7 cellular contexts compared by ENCODE assay signal in genomic region chr16:15378194-15378593, GRCh38. TPM values are rescaled to one million over a fixed set of nuclear protein-coding genes. Genes with fewer than 3 reads are reported as not detected.
DNase-seq lines count a peak whose midpoint lies in the region; ATAC-seq and TF ChIP-seq lines count a peak whose summit lies in the region.
"Not testable (repeated sequence)": the region's sequence is repeated elsewhere in the genome, so short reads cannot be mapped to it uniquely, and the experiment has no call there.

Gene NPIPA5 (minus strand): TSS chr16:15378294. CDS start chr16:15378294, 0 bp downstream.

- not testable (repeated sequence) for H3K4me1 Mint-ChIP-seq in Calu3 (ENCODE audit: low read depth, unreplicated experiment); activated CD4-positive, alpha-beta memory T cell treated with anti-CD3 and anti-CD28 coated beads, Interleukin-2, amount 10 ng/mL, durations not matched to agents 7 days and 5 days; mesothelial cell of epicardium

- H3K9me3 Mint-ChIP-seq in Calu3 (ENCODE audit: low read depth, unreplicated experiment); activated CD4-positive, alpha-beta memory T cell treated with anti-CD3 and anti-CD28 coated beads, Interleukin-2, amount 10 ng/mL, durations not matched to agents 7 days and 5 days; mesothelial cell of epicardium: not testable (repeated sequence)

- ATAC-seq in foreskin keratinocyte, sciatic nerve: not testable (repeated sequence)

- H3K27me3 Mint-ChIP-seq in Calu3 (ENCODE audit: unreplicated experiment); activated CD4-positive, alpha-beta memory T cell treated with anti-CD3 and anti-CD28 coated beads, Interleukin-2, amount 10 ng/mL, durations not matched to agents 7 days and 5 days; mesothelial cell of epicardium (ENCODE audit: low read depth): not testable (repeated sequence)

- not testable (repeated sequence) for H3K4me3 ChIP-seq in adrenal gland

- not testable (repeated sequence) for H3K27ac ChIP-seq in adrenal gland, foreskin keratinocyte

- not testable (repeated sequence) for TF ChIP-seq CTCF in Calu3 (IDR thresholded peaks at IDR 0.05; ENCODE audit: unreplicated experiment); adrenal gland (IDR thresholded peaks at IDR 0.05); foreskin keratinocyte (conservative IDR thresholded peaks at IDR 0.05); mesothelial cell of epicardium (IDR thresholded peaks at IDR 0.05; ENCODE audit: unreplicated experiment)

- not testable (repeated sequence) for TF ChIP-seq POLR2A in adrenal gland (IDR thresholded peaks at IDR 0.05)

- not testable (repeated sequence) for DNase-seq in Calu3; NCI-H460 (ENCODE audit: extremely low read depth, low read depth); activated CD4-positive, alpha-beta memory T cell treated with anti-CD3 and anti-CD28 coated beads, Interleukin-2, amount 10 ng/mL, durations not matched to agents 7 days and 5 days; adrenal gland; foreskin keratinocyte; mesothelial cell of epicardium (ENCODE audit: low spot score in 2 of 2, unreplicated experiment in 2 of 2); sciatic nerve (ENCODE audit: low spot score)

- BruUV-seq in Calu3 (replicated peaks; lab: Mats Ljungman, UMichigan) = not testable (repeated sequence)

- not testable (repeated sequence) for H3K27me3 ChIP-seq in adrenal gland, foreskin keratinocyte

- POLR2A ChIA-PET in activated CD4-positive, alpha-beta memory T cell treated with anti-CD3 and anti-CD28 coated beads, Interleukin-2, amount 10 ng/mL, durations not matched to agents 7 days and 5 days (lab: Charles Lee) = not testable (repeated sequence)

- not testable (repeated sequence) for H3K4me3 Mint-ChIP-seq in Calu3 (ENCODE audit: low read depth, unreplicated experiment); activated CD4-positive, alpha-beta memory T cell treated with anti-CD3 and anti-CD28 coated beads, Interleukin-2, amount 10 ng/mL, durations not matched to agents 7 days and 5 days; mesothelial cell of epicardium

- H3K36me3 Mint-ChIP-seq in Calu3 (ENCODE audit: insufficient read depth, unreplicated experiment); activated CD4-positive, alpha-beta memory T cell treated with anti-CD3 and anti-CD28 coated beads, Interleukin-2, amount 10 ng/mL, durations not matched to agents 7 days and 5 days (ENCODE audit: low read depth); mesothelial cell of epicardium: not testable (repeated sequence)

- intact Hi-C loops in Calu3 (cut with micrococcal nuclease; ENCODE audit: unreplicated experiment); adrenal gland (cut with DNase I); sciatic nerve (cut with DNase I): not testable (repeated sequence)

- not testable (repeated sequence) for H3K27ac Mint-ChIP-seq in Calu3 (ENCODE audit: unreplicated experiment); activated CD4-positive, alpha-beta memory T cell treated with anti-CD3 and anti-CD28 coated beads, Interleukin-2, amount 10 ng/mL, durations not matched to agents 7 days and 5 days; mesothelial cell of epicardium

- H3K36me3 ChIP-seq in adrenal gland (replicated peaks in 1 of 2) = not testable (repeated sequence)

- H3K9me3 ChIP-seq in adrenal gland (replicated peaks in 1 of 3) = not testable (repeated sequence)

- 94% methylated on average over 4 of the region's 4 CpGs; no CpG with 5 or more reads in 3 of the 4 donors for WGBS in adrenal gland, 4 donors

- not testable (repeated sequence) for H3K4me1 ChIP-seq in adrenal gland (replicated peaks in 1 of 2); foreskin keratinocyte

- CTCF ChIA-PET in Calu3 (lab: Charles Lee); activated CD4-positive, alpha-beta memory T cell treated with anti-CD3 and anti-CD28 coated beads, Interleukin-2, amount 10 ng/mL, durations not matched to agents 7 days and 5 days (lab: Charles Lee): not testable (repeated sequence)

RNA-seq across cellular contexts. Expression of gene NPIPA5, which starts in this region (rescaled TPM):
- 18.0 and 18.3 TPM in 2 replicates for total RNA-seq in Calu3 (2022)
- total RNA-seq in NCI-H460 (2014; rRNA removed; shearing (Covaris generic)) = 20.2 and 22.6 TPM in 2 replicates
- polyA plus RNA-seq in NCI-H460 (2014; cell fraction: nucleus; rRNA removed) = 25.9 and 45.4 TPM in 2 replicates
- total RNA-seq in activated CD4-positive, alpha-beta memory T cell treated with anti-CD3 and anti-CD28 coated beads, Interleukin-2, amount 10 ng/mL, durations not matched to agents 7 days and 5 days = 10 to 100 TPM; 19.6 to 19.9 TPM
- 10 to 100 TPM in 3 of 8 donors, 1 to 10 TPM in 5; 4.0 to 17.2 (median 9.0) TPM for total RNA-seq in adrenal gland
- 100 to 1,000 TPM in 2 of 3 donors, 10 to 100 TPM in 1; 15.2 to 169 (median 106) TPM for polyA plus RNA-seq in adrenal gland
- 8.0 and 10.9 TPM in 2 replicates for total RNA-seq in foreskin keratinocyte
- polyA plus RNA-seq in foreskin keratinocyte = 12.4 and 13.3 TPM in 2 replicates
- total RNA-seq in mesothelial cell of epicardium = 10.3 to 12.4 TPM (median 11.0 TPM) in 3 replicates
- total RNA-seq in sciatic nerve = 19.9 TPM
